Comparison of ENCODE assay signal across 38 cellular contexts in genomic region chr10:87507879-87508278, GRCh38. TPM values are rescaled to one million over a fixed set of nuclear protein-coding genes. Genes with fewer than 3 reads are reported as not detected.
DNase-seq lines count a peak whose midpoint lies in the region; ATAC-seq, FAIRE-seq and TF ChIP-seq lines count a peak whose summit lies in the region.
"Had no signal": no experiment of that assay in that cellular context is flagged by ENCODE, and none has a peak within 500 bp of the region (broad histone marks: within the 10 kb centered on the region; RNA-seq: fewer than 3 reads in every experiment).

No MANE protein-coding gene starts in this region.

- H3K4me3 ChIP-seq in adipocyte (ENCODE audit: low read length): peak overlapping the region; percentile 0
- peak overlapping the region; percentile 16 to 98 (median 94); a peak in 3 of 6 replicates for H3K4me3 ChIP-seq in HepG2 (replicated peaks in 1 of 3; ENCODE audit: insufficient read depth in 1 of 3, low read depth in 2 of 3, low read length in 3 of 3)
- H3K4me3 ChIP-seq: psoas muscle, thyroid gland had no signal

- TF ChIP-seq EP300 in HepG2 (IDR thresholded peaks at IDR 0.05; ENCODE audit: low read depth in 2 of 2, low read length in 2 of 2) (no peak), HepG2 (CRISPR knock-in tag; IDR thresholded peaks at IDR 0.05; ENCODE audit: borderline replicate concordance) (no peak)

- POLR2A ChIA-PET in HepG2 (lab: Yijun Ruan, JAX): no interaction called here

- no peaks in the 10 kb centered on the region for H3K27me3 Mint-ChIP-seq in stimulated activated naive CD8-positive, alpha-beta T cell treated with anti-CD3 and anti-CD28 coated beads, Interleukin-15, Interleukin-2, amounts not matched to agents 100 ng/mL and 50 ng/mL, for 24 hours
- H3K27me3 Mint-ChIP-seq: CD4-positive, alpha-beta memory T cell; stimulated activated naive CD8-positive, alpha-beta T cell treated with anti-CD3 and anti-CD28 coated beads, Interleukin-15, amount 100 ng/mL, for 72 hours had no signal

- TF ChIP-seq CTCF in HepG2 (CRISPR knock-in tag; IDR thresholded peaks at IDR 0.05): no peak

- H3K4me2 ChIP-seq in HepG2 (ENCODE audit: low read depth, low read length): peak overlapping the region; percentile 73

- H3K27ac Mint-ChIP-seq in stimulated activated naive CD8-positive, alpha-beta T cell treated with anti-CD3 and anti-CD28 coated beads, Interleukin-15, Interleukin-2, amounts not matched to agents 100 ng/mL and 50 ng/mL, for 24 hours: no peak overlapping the region
- H3K27ac Mint-ChIP-seq: activated T-cell treated with anti-CD3 and anti-CD28 coated beads, Interleukin-2, amount 50 U/mL, for 72 hours; CD4-positive, alpha-beta memory T cell; immature natural killer cell had no signal

- peaks cover 21% of the 10 kb centered on the region for H3K4me1 ChIP-seq in adipocyte (ENCODE audit: control insufficient read depth, insufficient read depth, low read length)
- H3K4me1 ChIP-seq in HepG2 (ENCODE audit: insufficient read depth, low read length): peaks cover 48% of the 10 kb centered on the region

- ATAC-seq in stimulated activated naive CD8-positive, alpha-beta T cell treated with anti-CD3 and anti-CD28 coated beads, Interleukin-15, Interleukin-2, amounts not matched to agents 100 U/mL and 50 U/mL, for 24 hours: no peak
- ATAC-seq in HepG2 (no peak), HG02798 (IDR thresholded peaks at IDR 0.05; ENCODE audit: poor library complexity, unreplicated experiment) (no peak)
- ATAC-seq: activated T-cell treated with anti-CD3 and anti-CD28 coated beads, Interleukin-2, amount 50 U/mL, for 72 hours; esophagus mucosa; foreskin keratinocyte; left lobe of liver; psoas muscle; Right ventricle myocardium inferior; stimulated activated naive CD8-positive, alpha-beta T cell treated with anti-CD3 and anti-CD28 coated beads, Interleukin-15, amount 100 ng/mL, for 72 hours had no signal

- H3K4me1 Mint-ChIP-seq in stimulated activated naive CD8-positive, alpha-beta T cell treated with anti-CD3 and anti-CD28 coated beads, Interleukin-15, Interleukin-2, amounts not matched to agents 100 ng/mL and 50 ng/mL, for 24 hours (ENCODE audit: low read depth): peaks cover 44% of the 10 kb centered on the region

- BruUV-seq in HepG2 (replicated peaks; lab: Mats Ljungman, UMichigan): no TSS peak

- CTCF ChIA-PET in HepG2 (lab: Yijun Ruan, JAX; ENCODE audit: low intra/inter-chr PET ratio, low total read pairs): no interaction called here

- TF ChIP-seq RAD21 in HepG2 (CRISPR knock-in tag; IDR thresholded peaks at IDR 0.05): no peak

- H3K9me3 ChIP-seq in adipocyte (ENCODE audit: control insufficient read depth, low read length) (no peaks in the 10 kb centered on the region), HepG2 (ENCODE audit: low read length) (no peaks in the 10 kb centered on the region)
- H3K9me3 ChIP-seq: psoas muscle, thyroid gland had no signal

- peaks cover 49% of the 10 kb centered on the region for H3K79me2 ChIP-seq in HepG2 (ENCODE audit: insufficient read depth, low read length)

- H4K20me1 ChIP-seq in HepG2 (ENCODE audit: insufficient read depth, low read length): 0 out of 2 replicates have a peak, but pooled peaks cover 4% of the 10 kb centered on the region

- H3K36me3 ChIP-seq in adipocyte (ENCODE audit: control insufficient read depth, insufficient read depth, low read length, severe bottlenecking): peaks cover 28% of the 10 kb centered on the region
- H3K36me3 ChIP-seq in HepG2 (replicated peaks in 1 of 2; ENCODE audit: control insufficient read depth in 1 of 2, insufficient read depth in 2 of 2, low read length in 2 of 2): peaks cover 0 to 19% of the 10 kb centered on the region in 2 experiments; a peak in 3 of 5 replicates

- no peak for DNase-seq in stimulated activated naive CD8-positive, alpha-beta T cell treated with anti-CD3 and anti-CD28 coated beads, Interleukin-15, Interleukin-2, amounts not matched to agents 100 U/mL and 50 U/mL, for 24 hours
- DNase-seq in adipocyte (ENCODE audit: low read depth) (peak; percentile 15), HepG2 (ENCODE audit: low spot score) (no peak), COR-L47 (lab: John Stamatoyannopoulos, UW) (no peak), NCI-H187 (lab: John Stamatoyannopoulos, UW) (no peak)
- DNase-seq in stimulated activated CD4-positive, alpha-beta T cell treated with anti-CD3 and anti-CD28 coated beads, Interleukin-4, amount 100 ng/mL, for 1 hour: no peak
- DNase-seq: activated CD4-positive, alpha-beta T cell treated with anti-CD3 and anti-CD28 coated beads, Interleukin-2, amount 50 U/mL, for 1 hour; activated naive CD4-positive, alpha-beta T cell; activated T-cell treated with anti-CD3 and anti-CD28 coated beads, Interleukin-2, amount 50 U/mL, for 72 hours; AML-193; CD4-positive, alpha-beta memory T cell; DMS 273 treated with DMSO at 0.1 percent for 48 hours; effector memory CD4-positive, alpha-beta T cell; EL; foreskin keratinocyte; H7; hypothalamus; immature natural killer cell; KG1; mesendoderm; NCI-H1436 treated with DMSO at 0.1 percent for 48 hours; NCI-H446; NCI-H82; nucleus accumbens; psoas muscle; stimulated activated CD4-positive, alpha-beta T cell treated with anti-CD3 and anti-CD28 coated beads, Interleukin-15, amount 100 ng/mL, for 24 hours; stimulated activated naive CD8-positive, alpha-beta T cell treated with anti-CD3 and anti-CD28 coated beads, Interleukin-15, amount 100 ng/mL, for 72 hours; SW 1271; T1000; thyroid gland had no signal

- FAIRE-seq in HepG2 (lab: Jason Lieb, UNC): no peak
- FAIRE-seq: bronchial epithelial cell, colon, GM12891 had no signal

- intact Hi-C loops in HepG2 (cut with micrococcal nuclease; ENCODE audit: unreplicated experiment): loop anchor here (5.0 kb wide), 1 partner anchor 166 kb away; no protein-coding TSS in a partner anchor

- no peaks in the 10 kb centered on the region for H3K9me3 Mint-ChIP-seq in stimulated activated naive CD8-positive, alpha-beta T cell treated with anti-CD3 and anti-CD28 coated beads, Interleukin-15, Interleukin-2, amounts not matched to agents 100 ng/mL and 50 ng/mL, for 24 hours
- H3K9me3 Mint-ChIP-seq: activated T-cell treated with anti-CD3 and anti-CD28 coated beads, Interleukin-2, amount 50 U/mL, for 72 hours; CD4-positive, alpha-beta memory T cell; immature natural killer cell; stimulated activated naive CD8-positive, alpha-beta T cell treated with anti-CD3 and anti-CD28 coated beads, Interleukin-15, amount 100 ng/mL, for 72 hours had no signal

- no peak overlapping the region for H3K27ac ChIP-seq in HepG2 (ENCODE audit: extremely low read length, insufficient read depth, low read length)
- H3K27ac ChIP-seq: foreskin keratinocyte, psoas muscle, thyroid gland had no signal

- H3K27me3 ChIP-seq in adipocyte (replicated peaks; ENCODE audit: control insufficient read depth, insufficient read depth, low read length): no peaks in the 10 kb centered on the region
- H3K27me3 ChIP-seq in HepG2 (ENCODE audit: control insufficient read depth in 1 of 2, insufficient read depth in 2 of 2, low read length in 2 of 2): no peaks in the 10 kb centered on the region; a peak in 1 of 5 replicates
- H3K27me3 ChIP-seq: foreskin keratinocyte, thyroid gland had no signal

- H3K9ac ChIP-seq in adipocyte (ENCODE audit: low read length) (no peak overlapping the region), HepG2 (ENCODE audit: insufficient read depth, low read depth, low read length) (peak overlapping the region; percentile 18; the same call in 1 of the 2 replicates)

- peak overlapping the region; percentile 37 for H3K4me3 Mint-ChIP-seq in stimulated activated naive CD8-positive, alpha-beta T cell treated with anti-CD3 and anti-CD28 coated beads, Interleukin-15, Interleukin-2, amounts not matched to agents 100 ng/mL and 50 ng/mL, for 24 hours
- H3K4me3 Mint-ChIP-seq: activated T-cell treated with anti-CD3 and anti-CD28 coated beads, Interleukin-2, amount 50 U/mL, for 72 hours; immature natural killer cell had no signal

- TF ChIP-seq POLR2A in HepG2 (IDR thresholded peaks at IDR 0.05; ENCODE audit: insufficient read depth in 1 of 2, low read depth in 2 of 2, low read length in 2 of 2): no peak

- H3K36me3 Mint-ChIP-seq in stimulated activated naive CD8-positive, alpha-beta T cell treated with anti-CD3 and anti-CD28 coated beads, Interleukin-15, Interleukin-2, amounts not matched to agents 100 ng/mL and 50 ng/mL, for 24 hours (ENCODE audit: low read depth): peaks cover 27% of the 10 kb centered on the region

- WGBS in HepG2 (ENCODE audit: low lambda C conversion rate): 71% methylated on average over 4 of the region's 4 CpGs

- in situ Hi-C loops in HepG2 (cut with HindIII; ENCODE audit: extremely low pct_ligation_motif_present, low pct_unique_long_range_greater_than_20kb): no loop called here

- no peak overlapping the region for H2AFZ ChIP-seq in HepG2 (ENCODE audit: low read length)

TF ChIP-seq in HepG2, 621 proteins besides CTCF, POLR2A, EP300 and RAD21 (continues in another document):
- TF ChIP-seq HOXA5 (CRISPR knock-in tag; IDR thresholded peaks at IDR 0.05): no peak

RNA-seq across cellular contexts. Expression of gene MINPP1, which starts 3.2 kb away (rescaled TPM):
- total RNA-seq in HepG2 (2016; rRNA removed; fragmentation: Illumina TruSeq; extraction: Trizol): 28.0 and 53.7 TPM in 2 replicates
- 3.9 and 4.8 TPM in 2 replicates for total RNA-seq in HepG2 (2016; cell fraction: cytosol; rRNA removed; fragmentation: Illumina TruSeq; extraction: Trizol; ENCODE audit: low read depth)
- total RNA-seq in HepG2 (2016; cell fraction: insoluble cytoplasmic fraction; rRNA removed; fragmentation: Illumina TruSeq; extraction: Trizol): 24.9 and 55.2 TPM in 2 replicates
- total RNA-seq in HepG2 (2016; cell fraction: membrane; rRNA removed; fragmentation: Illumina TruSeq; extraction: Trizol): 7.7 and 10.4 TPM in 2 replicates
- total RNA-seq in HepG2 (2016; cell fraction: nucleus; rRNA removed; fragmentation: Illumina TruSeq; extraction: Trizol): 52.9 and 65.7 TPM in 2 replicates
- 18.4 and 19.2 TPM in 2 replicates for polyA plus RNA-seq in HepG2 (2011; rRNA removed)
- 9.0 and 10.4 TPM in 2 replicates for polyA plus RNA-seq in HepG2 (2011; cell fraction: cytosol; rRNA removed)
- polyA plus RNA-seq in HepG2 (2011; cell fraction: nucleus; rRNA removed): 9.9 and 11.4 TPM in 2 replicates
- 25.8 and 38.1 TPM in 2 replicates for polyA plus RNA-seq in HepG2 (2012)
- polyA plus RNA-seq in HepG2 (2016; cell fraction: cytosol; fragmentation: Illumina TruSeq; extraction: Trizol; ENCODE audit: low read depth): 2.4 TPM in 2 replicates
- 23.4 and 25.5 TPM in 2 replicates for polyA plus RNA-seq in HepG2 (2016; cell fraction: insoluble cytoplasmic fraction; fragmentation: Illumina TruSeq; extraction: Trizol; ENCODE audit: low read depth)
- 4.2 and 5.6 TPM in 2 replicates for polyA plus RNA-seq in HepG2 (2016; cell fraction: membrane; fragmentation: Illumina TruSeq; extraction: Trizol; ENCODE audit: low read depth)
- 70.3 and 77.7 TPM in 2 replicates for polyA plus RNA-seq in HepG2 (2016; cell fraction: nucleus; fragmentation: Illumina TruSeq; extraction: Trizol; ENCODE audit: insufficient read depth, low read depth)
- polyA minus RNA-seq in HepG2 (2011; rRNA and poly(A)+ RNA removed; ENCODE audit: low replicate concordance): 6.3 and 28.3 TPM in 2 replicates
- polyA minus RNA-seq in HepG2 (2011; cell fraction: cytosol; rRNA and poly(A)+ RNA removed): 16.9 and 17.9 TPM in 2 replicates
- 13.6 and 15.2 TPM in 2 replicates for polyA minus RNA-seq in HepG2 (2011; cell fraction: nucleus; rRNA and poly(A)+ RNA removed)
